Comparison of ENCODE assay signal across 11 cellular contexts in the genomic region with DNA sequence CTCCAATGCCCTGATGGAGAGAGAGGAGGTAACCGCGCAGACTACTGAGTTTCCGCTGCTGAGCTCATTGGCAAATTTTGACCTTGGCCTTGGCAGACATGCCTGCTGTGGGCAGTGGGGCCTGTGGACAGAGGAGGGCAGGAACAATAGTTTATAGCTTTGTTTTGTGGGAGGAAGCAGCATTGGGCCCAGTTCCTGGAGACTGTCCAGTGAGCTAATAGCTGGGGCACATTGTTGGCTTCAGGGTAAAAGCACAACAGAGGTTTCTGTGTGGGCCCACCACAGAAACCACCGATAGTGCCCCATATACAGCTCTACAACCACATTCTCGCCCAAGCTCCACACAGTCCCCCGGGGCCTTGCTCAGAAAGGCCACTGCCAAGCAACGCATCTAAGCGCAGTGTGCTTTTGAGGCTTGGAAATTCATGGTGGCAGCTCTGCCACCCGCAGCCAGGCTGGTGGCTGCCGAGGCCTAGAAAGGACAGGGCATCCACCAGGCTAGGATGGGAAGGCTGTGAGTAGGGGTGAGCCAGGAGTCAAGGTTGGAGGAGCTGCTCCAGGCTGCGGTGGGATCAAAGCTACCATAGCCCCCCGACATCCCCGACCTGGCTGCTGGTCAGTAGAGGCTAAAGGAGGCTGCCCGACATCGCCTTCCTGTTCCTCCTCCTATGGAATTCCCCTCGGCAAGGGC. TPM values are rescaled to one million over a fixed set of nuclear protein-coding genes. Genes with fewer than 3 reads are reported as not detected.
DNase-seq lines count a peak whose midpoint lies in the region; ATAC-seq, FAIRE-seq and TF ChIP-seq lines count a peak whose summit lies in the region.
"Had no signal": no experiment of that assay in that cellular context is flagged by ENCODE, and none has a peak within 500 bp of the region (broad histone marks: within the 10 kb centered on the region; RNA-seq: fewer than 3 reads in every experiment).

No MANE protein-coding gene starts in this region.

- H3K9me3 ChIP-seq in heart left ventricle (no peaks in the 10 kb centered on the region), vagina (no peaks in the 10 kb centered on the region)

- H3K27me3 ChIP-seq in heart left ventricle (no peaks in the 10 kb centered on the region), vagina (no peaks in the 10 kb centered on the region)

- WGBS in heart left ventricle, 4 donors = 80 to 86% (median 82%) methylated on average over 11 to 16 of the region's 16 CpGs

- H3K27ac Mint-ChIP-seq in endothelial cell (ENCODE audit: unreplicated experiment) = no peak overlapping the region
- H3K27ac Mint-ChIP-seq: activated T-helper 1 cell treated with anti-CD3 and anti-CD28 coated beads, Interleukin-12 subunit alpha, Interleukin-12 subunit beta, Interleukin-2, Interleukin-4 antibody, amounts not matched to agents 30 ng/mL and 10 ng/mL and 1 ng/mL, durations not matched to agents 14 hours and 24 hours and 36 hours; T-helper 2 cell treated with Interferon-gamma antibody and Interleukin-4, amounts not matched to agents 5 μg/mL and 100 μg/mL, for 36 hours had no signal

- peaks cover 11% of the 10 kb centered on the region for H3K27me3 Mint-ChIP-seq in endothelial cell (ENCODE audit: unreplicated experiment)

- no peaks in the 10 kb centered on the region for H3K4me1 Mint-ChIP-seq in endothelial cell (ENCODE audit: unreplicated experiment)

- no peak for FAIRE-seq in H54 (lab: Jason Lieb, UNC)
- FAIRE-seq: islet of Langerhans had no signal

- H3K36me3 ChIP-seq in heart left ventricle (no peaks in the 10 kb centered on the region), vagina (no peaks in the 10 kb centered on the region)

- H3K27ac ChIP-seq in heart left ventricle = peak overlapping the region in 10 of 12 donors; percentile 23 to 88 (median 82)
- peak overlapping the region; percentile 20 for H3K27ac ChIP-seq in vagina

- DNase-seq in heart left ventricle = peak in 1 of 5 donors; percentile 11
- no peak for DNase-seq in Right ventricle myocardium superior
- DNase-seq in HT1080 (ENCODE audit: low read depth) = peak; percentile 44
- DNase-seq in epidermal melanocyte (ENCODE audit: insufficient read length, low spot score) = peak; percentile 54
- DNase-seq in vagina (ENCODE audit: extremely low spot score in 2 of 2) = no peak
- no peak for DNase-seq in NCI-H510A (lab: John Stamatoyannopoulos, UW)
- no peak for DNase-seq in H54 (ENCODE audit: insufficient read length, low spot score)
- DNase-seq in endothelial cell (ENCODE audit: low spot score) = no peak

- no peak overlapping the region for H3K4me3 ChIP-seq in heart left ventricle
- no peak overlapping the region for H3K4me3 ChIP-seq in vagina

- H3K9me3 Mint-ChIP-seq in endothelial cell (ENCODE audit: unreplicated experiment) = no peaks in the 10 kb centered on the region
- H3K9me3 Mint-ChIP-seq: activated T-helper 1 cell treated with anti-CD3 and anti-CD28 coated beads, Interleukin-12 subunit alpha, Interleukin-12 subunit beta, Interleukin-2, Interleukin-4 antibody, amounts not matched to agents 30 ng/mL and 10 ng/mL and 1 ng/mL, durations not matched to agents 14 hours and 24 hours and 36 hours; T-helper 2 cell treated with Interferon-gamma antibody and Interleukin-4, amounts not matched to agents 5 μg/mL and 100 μg/mL, for 36 hours had no signal

- TF ChIP-seq CTCF in heart left ventricle (IDR thresholded peaks at IDR 0.05) (no peak), vagina (IDR thresholded peaks at IDR 0.05) (no peak), endothelial cell (IDR thresholded peaks at IDR 0.05; ENCODE audit: unreplicated experiment) (no peak)

- H3K4me3 Mint-ChIP-seq in endothelial cell (ENCODE audit: unreplicated experiment) = no peak overlapping the region
- H3K4me3 Mint-ChIP-seq: activated T-helper 1 cell treated with anti-CD3 and anti-CD28 coated beads, Interleukin-12 subunit alpha, Interleukin-12 subunit beta, Interleukin-2, Interleukin-4 antibody, amounts not matched to agents 30 ng/mL and 10 ng/mL and 1 ng/mL, durations not matched to agents 14 hours and 24 hours and 36 hours; T-helper 2 cell treated with Interferon-gamma antibody and Interleukin-4, amounts not matched to agents 5 μg/mL and 100 μg/mL, for 36 hours had no signal

- H3K36me3 Mint-ChIP-seq in endothelial cell (ENCODE audit: low read depth, unreplicated experiment) = no peaks in the 10 kb centered on the region

- intact Hi-C loops in heart left ventricle (cut with DNase I) = loop anchor here in 4 of 10 donors (5.0 kb wide), 1 partner anchor 55 kb away; the partner anchor contains the start of gene SLC30A1 (in 4 of the 4)
- intact Hi-C loops in Right ventricle myocardium superior (cut with DNase I) = no loop called here
- intact Hi-C loops in vagina (cut with DNase I) = no loop called here

- H3K4me1 ChIP-seq in heart left ventricle (peaks cover 0 to 43% (median 17%) of the 10 kb centered on the region in 12 donors), vagina (peaks cover 20% of the 10 kb centered on the region)

- ATAC-seq in heart left ventricle (no peak), Right ventricle myocardium superior (ENCODE audit: poor library complexity) (no peak)

- TF ChIP-seq POLR2A in heart left ventricle (IDR thresholded peaks at IDR 0.05) (no peak), vagina (IDR thresholded peaks at IDR 0.05) (no peak), H54 (IDR thresholded peaks at IDR 0.05; ENCODE audit: low read depth, low read length) (no peak)

RNA-seq across cellular contexts. Expression of gene NEK2, which starts 43.2 kb away (rescaled TPM):
- total RNA-seq in heart left ventricle (1 to 10 TPM in 1 of 9 donors, under 1 TPM in 4, not detected in 4; 0.16 to 2.5 (median 0.34) TPM), Right ventricle myocardium superior (not detected), vagina (1.7 TPM), endothelial cell (ENCODE audit: unreplicated experiment) (3.9 TPM)
- under 1 TPM in 1 of 2 donors, not detected in 1; 0.10 TPM for polyA plus RNA-seq in heart left ventricle
- 37.5 and 50.3 TPM in 2 replicates for total RNA-seq in HT1080 (2014; rRNA removed; shearing (Covaris generic))
- 43.2 and 46.8 TPM in 2 replicates for polyA plus RNA-seq in HT1080 (2015; cell fraction: cytosol; rRNA removed)
- polyA plus RNA-seq in HT1080 (2015; cell fraction: nucleus; rRNA removed) = 36.7 and 38.1 TPM in 2 replicates

RNA-seq across cellular contexts. Expression of gene SLC30A1, which starts 53.3 kb away (rescaled TPM):
- total RNA-seq in heart left ventricle (10 to 100 TPM in 7 of 9 donors, 1 to 10 TPM in 2; 8.6 to 29.2 (median 16.2) TPM), Right ventricle myocardium superior (9.8 TPM), vagina (19.2 TPM), endothelial cell (ENCODE audit: unreplicated experiment) (7.7 TPM)
- polyA plus RNA-seq in heart left ventricle = 1 to 10 TPM; 2.8 to 4.2 TPM
- 15.1 and 23.5 TPM in 2 replicates for total RNA-seq in HT1080 (2014; rRNA removed; shearing (Covaris generic))
- polyA plus RNA-seq in HT1080 (2015; cell fraction: cytosol; rRNA removed) = 6.6 and 7.5 TPM in 2 replicates
- 12.6 and 14.3 TPM in 2 replicates for polyA plus RNA-seq in HT1080 (2015; cell fraction: nucleus; rRNA removed)

Comparison
In these comparisons a context has a peak if more than half of its experiments do, and no peak if none do; other contexts are left out.
1. DNase-seq: peak in HT1080 (single experiment) and epidermal melanocyte (single experiment); none in Right ventricle myocardium superior (single experiment), vagina (0 of 2), NCI-H510A (single experiment), H54 (single experiment) and endothelial cell (single experiment).